30 cellular contexts compared by ENCODE assay signal in the genomic region with DNA sequence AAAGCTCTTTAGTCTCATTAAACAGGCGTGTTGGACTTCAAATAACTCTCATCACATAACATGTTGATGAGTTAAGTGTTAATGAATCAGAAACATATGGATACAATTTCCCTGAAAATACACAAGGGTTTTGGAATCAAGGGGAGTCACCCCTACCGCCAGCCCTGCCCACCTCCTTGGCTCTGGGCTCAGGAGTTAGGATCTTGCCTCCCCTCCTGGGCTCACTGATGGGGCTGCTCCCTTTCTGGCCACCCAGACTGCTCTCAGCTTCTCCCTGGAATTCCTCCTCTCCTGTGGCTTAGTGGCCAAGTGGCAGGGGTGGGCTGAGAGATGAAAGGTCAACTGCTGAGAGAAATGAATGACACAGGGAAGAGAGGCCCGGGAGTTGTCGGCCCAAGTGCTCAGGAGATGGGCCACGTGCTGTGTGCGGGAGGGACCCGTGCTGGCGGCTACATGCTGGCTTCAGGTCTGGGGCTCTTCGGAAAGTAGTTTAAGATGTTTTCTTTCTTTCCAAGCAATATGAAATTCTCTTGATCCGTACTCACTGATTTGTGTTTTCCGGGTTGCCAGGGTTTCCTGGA. TPM values are rescaled to one million over a fixed set of nuclear protein-coding genes. Genes with fewer than 3 reads are reported as not detected.
"Had no signal": no experiment of that assay in that cellular context is flagged by ENCODE, and none has a peak within 500 bp of the region (broad histone marks: within the 10 kb centered on the region; RNA-seq: fewer than 3 reads in every experiment).

No MANE protein-coding gene starts in this region.

- H3K9ac ChIP-seq: parathyroid adenoma had no signal

- H3K27ac Mint-ChIP-seq: activated CD4-positive, alpha-beta T cell treated with anti-CD3 and anti-CD28 coated beads for 36 hours; activated naive CD8-positive, alpha-beta T cell; activated T-cell treated with anti-CD3 and anti-CD28 coated beads, Interleukin-2, amount 50 U/mL, for 24 hours; activated T-helper 17 cell treated with anti-CD3 and anti-CD28 coated beads, Interleukin-2, amount 50 U/mL, for 72 hours; effector memory CD8-positive, alpha-beta T cell; immature natural killer cell; stimulated activated naive B cell treated with anti-CD40 and anti-IgM and Interleukin-4, amounts not matched to agents 10 μg/mL and 1 μg/mL and 100 μg/mL, for 72 hours; WTC11 had no signal

- H3K9me3 Mint-ChIP-seq: activated T-cell treated with anti-CD3 and anti-CD28 coated beads, Interleukin-2, amount 50 U/mL, for 24 hours; activated T-helper 17 cell treated with anti-CD3 and anti-CD28 coated beads, Interleukin-2, amount 50 U/mL, for 72 hours; immature natural killer cell; natural killer cell treated with Interleukin-12 subunit alpha and Interleukin-12 subunit beta and Interleukin-15 and Interleukin-18, amount 100 ng/mL, for 72 hours; stimulated activated naive B cell treated with anti-CD40 and anti-IgM and Interleukin-4, amounts not matched to agents 10 μg/mL and 1 μg/mL and 100 μg/mL, for 72 hours had no signal

- H3K27ac ChIP-seq: adrenal gland, colonic mucosa, dorsolateral prefrontal cortex, hepatocyte, parathyroid adenoma, thoracic aorta, upper lobe of left lung had no signal

- H3K27me3 ChIP-seq: adrenal gland, breast epithelium, colonic mucosa, hepatocyte, upper lobe of left lung had no signal

- H3K36me3 Mint-ChIP-seq: activated naive CD8-positive, alpha-beta T cell; natural killer cell treated with Interleukin-12 subunit alpha and Interleukin-12 subunit beta and Interleukin-15 and Interleukin-18, amount 100 ng/mL, for 72 hours; stimulated activated naive B cell treated with anti-CD40 and anti-IgM and Interleukin-4, amounts not matched to agents 10 μg/mL and 1 μg/mL and 100 μg/mL, for 72 hours; WTC11 had no signal

- H3K4me1 ChIP-seq: adrenal gland, breast epithelium, colonic mucosa, parathyroid adenoma had no signal

- H3K4me3 ChIP-seq: adrenal gland, breast epithelium, colonic mucosa, dorsolateral prefrontal cortex, hepatocyte, thoracic aorta, upper lobe of left lung had no signal

- H3K4me3 Mint-ChIP-seq: activated CD4-positive, alpha-beta T cell treated with anti-CD3 and anti-CD28 coated beads for 36 hours; activated naive CD8-positive, alpha-beta T cell; activated T-cell treated with anti-CD3 and anti-CD28 coated beads, Interleukin-2, amount 50 U/mL, for 24 hours; activated T-helper 17 cell treated with anti-CD3 and anti-CD28 coated beads, Interleukin-2, amount 50 U/mL, for 72 hours; effector memory CD8-positive, alpha-beta T cell; immature natural killer cell; natural killer cell treated with Interleukin-12 subunit alpha and Interleukin-12 subunit beta and Interleukin-15 and Interleukin-18, amount 100 ng/mL, for 72 hours; stimulated activated naive B cell treated with anti-CD40 and anti-IgM and Interleukin-4, amounts not matched to agents 10 μg/mL and 1 μg/mL and 100 μg/mL, for 72 hours; WTC11 had no signal

- H3K27me3 Mint-ChIP-seq: activated CD4-positive, alpha-beta T cell treated with anti-CD3 and anti-CD28 coated beads for 36 hours; activated naive CD8-positive, alpha-beta T cell; activated T-helper 17 cell treated with anti-CD3 and anti-CD28 coated beads, Interleukin-2, amount 50 U/mL, for 72 hours had no signal

- H2AFZ ChIP-seq: hepatocyte, parathyroid adenoma had no signal

- H3K4me2 ChIP-seq: hepatocyte had no signal

- H3K36me3 ChIP-seq: adrenal gland, breast epithelium, colonic mucosa, thoracic aorta, upper lobe of left lung had no signal

- H3K4me1 Mint-ChIP-seq: activated CD4-positive, alpha-beta T cell treated with anti-CD3 and anti-CD28 coated beads for 36 hours; activated T-helper 17 cell treated with anti-CD3 and anti-CD28 coated beads, Interleukin-2, amount 50 U/mL, for 72 hours; immature natural killer cell; stimulated activated naive B cell treated with anti-CD40 and anti-IgM and Interleukin-4, amounts not matched to agents 10 μg/mL and 1 μg/mL and 100 μg/mL, for 72 hours; WTC11 had no signal

- H3K9me3 ChIP-seq: adrenal gland, breast epithelium, colonic mucosa, thoracic aorta, upper lobe of left lung had no signal

- DNase-seq: activated CD4-positive, alpha-beta T cell treated with anti-CD3 and anti-CD28 coated beads for 36 hours; activated CD4-positive, alpha-beta T cell treated with anti-CD3 and anti-CD28 coated beads, Interleukin-2, amount 50 U/mL, for 4 hours; activated CD8-positive, alpha-beta memory T cell treated with anti-CD3 and anti-CD28 coated beads for 24 hours; activated CD8-positive, alpha-beta memory T cell treated with anti-CD3 and anti-CD28 coated beads, Interleukin-2, amount 50 U/mL, for 4 hours; activated naive CD4-positive, alpha-beta T cell; activated T-cell treated with anti-CD3 and anti-CD28 coated beads, Interleukin-2, amount 50 U/mL, for 24 hours; adrenal gland; colonic mucosa; dorsolateral prefrontal cortex; effector memory CD8-positive, alpha-beta T cell; immature natural killer cell; kidney glomerular epithelial cell; nucleus accumbens; stimulated activated CD4-positive, alpha-beta T cell treated with anti-CD3 and anti-CD28 coated beads, Interleukin-2, amount 100 ng/mL, for 48 hours; stimulated activated CD8-positive, alpha-beta memory T cell treated with anti-CD3 and anti-CD28 coated beads, Interleukin-4, amount 100 ng/mL, for 48 hours; stimulated activated naive B cell treated with anti-CD40 and anti-IgM and Interleukin-4, amounts not matched to agents 10 μg/mL and 1 μg/mL and 100 μg/mL, for 72 hours; T-helper 9 cell had no signal

- H3K79me2 ChIP-seq: hepatocyte, parathyroid adenoma had no signal

RNA-seq across cellular contexts. Expression of a gene that starts 55.8 kb away (rescaled TPM):
- total RNA-seq: activated CD4-positive, alpha-beta T cell treated with anti-CD3 and anti-CD28 coated beads for 36 hours; activated T-helper 17 cell treated with anti-CD3 and anti-CD28 coated beads, Interleukin-2, amount 50 U/mL, for 72 hours; adrenal gland; astrocyte; breast epithelium; colonic mucosa; dorsolateral prefrontal cortex; glomerular endothelial cell; hepatocyte; liver; natural killer cell treated with Interleukin-12 subunit alpha and Interleukin-12 subunit beta and Interleukin-15 and Interleukin-18, amount 100 ng/mL, for 72 hours; T-helper 1 cell treated with Interleukin-12 subunit alpha and Interleukin-12 subunit beta and Interleukin-4 antibody, amounts not matched to agents 30 ng/mL and 1 ng/mL, for 36 hours; thoracic aorta; upper lobe of left lung; WTC11 had no signal
